1 cellular context compared by ENCODE assay signal in genomic region chr17:42050360-42051012, GRCh38.
TF ChIP-seq lines count a peak whose summit lies in the region.

TSS of gene C17orf113 (minus strand) at chr17:42050601. CDS start at chr17:42043376, 7,225 bp downstream.

TF ChIP-seq in HepG2, 621 proteins besides CTCF, POLR2A, EP300 and RAD21 (continued from another document and continues in another):
- no peak for TF ChIP-seq MTERF4 (CRISPR knock-in tag; IDR thresholded peaks at IDR 0.05)
- 0 out of 2 replicates have a peak, but pooled peaks have one; percentile 46 for TF ChIP-seq ZNF543 (CRISPR knock-in tag; IDR thresholded peaks at IDR 0.05)
- no peak for TF ChIP-seq ZNF883 (CRISPR knock-in tag; IDR thresholded peaks at IDR 0.05; ENCODE audit: not compliant biosample characterization)
- no peak for TF ChIP-seq SOX13 (IDR thresholded peaks at IDR 0.05)
- TF ChIP-seq SOX13 (CRISPR knock-in tag; conservative IDR thresholded peaks at IDR 0.05 in 1 of 2, IDR thresholded peaks at IDR 0.05 in 1 of 2), result no peak
- TF ChIP-seq ZNF235 (CRISPR knock-in tag; IDR thresholded peaks at IDR 0.05; ENCODE audit: borderline replicate concordance), result 0 out of 2 replicates have a peak, but pooled peaks have one; percentile 58
- no peak for TF ChIP-seq ZNF280D (CRISPR knock-in tag; IDR thresholded peaks at IDR 0.05)
- peak; percentile 14; the same call in 1 of the 2 replicates for TF ChIP-seq THAP9 (CRISPR knock-in tag; IDR thresholded peaks at IDR 0.05; ENCODE audit: borderline replicate concordance)
- TF ChIP-seq THRA (CRISPR knock-in tag; IDR thresholded peaks at IDR 0.05; ENCODE audit: borderline replicate concordance), result no peak
- TF ChIP-seq CC2D1A (CRISPR knock-in tag; IDR thresholded peaks at IDR 0.05), result no peak
- no peak for TF ChIP-seq ATM (IDR thresholded peaks at IDR 0.05; ENCODE audit: borderline replicate concordance)
- TF ChIP-seq ZNF143 (CRISPR knock-in tag; IDR thresholded peaks at IDR 0.05), result no peak
- peak; percentile 78 for TF ChIP-seq UBTF (CRISPR knock-in tag; IDR thresholded peaks at IDR 0.05)
- TF ChIP-seq ZNF800 (CRISPR knock-in tag; IDR thresholded peaks at IDR 0.05), result peak; percentile 61; the same call in 1 of the 2 replicates
- no peak for TF ChIP-seq SKI (IDR thresholded peaks at IDR 0.05; ENCODE audit: partially characterized antibody)
- peak; percentile 57; the same call in 1 of the 2 replicates for TF ChIP-seq ETV6 (CRISPR knock-in tag; conservative IDR thresholded peaks at IDR 0.05)
- TF ChIP-seq SMAD1 (CRISPR knock-in tag; IDR thresholded peaks at IDR 0.05; ENCODE audit: borderline replicate concordance, low read depth), result no peak
- TF ChIP-seq PPARG (CRISPR knock-in tag; conservative IDR thresholded peaks at IDR 0.05), result 0 out of 2 replicates have a peak, but pooled peaks have one; percentile 10
- no peak for TF ChIP-seq MTA3 (CRISPR knock-in tag; IDR thresholded peaks at IDR 0.05)
- TF ChIP-seq ATF7 (IDR thresholded peaks at IDR 0.05), result no peak
- TF ChIP-seq ATF7 (CRISPR knock-in tag; IDR thresholded peaks at IDR 0.05), result 0 out of 2 replicates have a peak, but pooled peaks have one; percentile 7
- TF ChIP-seq ZMYM4 (CRISPR knock-in tag; IDR thresholded peaks at IDR 0.05), result peak; percentile 67; the same call in 1 of the 2 replicates
- no peak; the same call in 1 of the 2 replicates for TF ChIP-seq ZZZ3 (CRISPR knock-in tag; IDR thresholded peaks at IDR 0.05; ENCODE audit: borderline replicate concordance)
- peak; percentile 42 for TF ChIP-seq SRSF1 (optimal IDR thresholded peaks at IDR 0.05; ENCODE audit: low read depth, low read length)
- peak; percentile 58; the same call in 1 of the 2 replicates for TF ChIP-seq ZNF580 (CRISPR knock-in tag; IDR thresholded peaks at IDR 0.05; ENCODE audit: borderline replicate concordance, low read depth)
- TF ChIP-seq ATF2 (CRISPR knock-in tag; IDR thresholded peaks at IDR 0.05), result no peak
- TF ChIP-seq PHF20 (CRISPR knock-in tag; IDR thresholded peaks at IDR 0.05), result peak; percentile 49; the same call in 1 of the 2 replicates
- 0 out of 2 replicates have a peak, but pooled peaks have one; percentile 33 for TF ChIP-seq ZNF598 (CRISPR knock-in tag; IDR thresholded peaks at IDR 0.05; ENCODE audit: borderline replicate concordance)
- peak; percentile 43 for TF ChIP-seq TFDP2 (CRISPR knock-in tag; IDR thresholded peaks at IDR 0.05)
- peak; percentile 54; the same call in 1 of the 2 replicates for TF ChIP-seq ZNF501 (CRISPR knock-in tag; IDR thresholded peaks at IDR 0.05)
- no peak for TF ChIP-seq TERF1 (CRISPR knock-in tag; IDR thresholded peaks at IDR 0.05)
- no peak for TF ChIP-seq RFXANK (CRISPR knock-in tag; IDR thresholded peaks at IDR 0.05)
- no peak for TF ChIP-seq SIN3B (IDR thresholded peaks at IDR 0.05; ENCODE audit: low read length)
- peak; percentile 78 for TF ChIP-seq GABPB1 (CRISPR knock-in tag; IDR thresholded peaks at IDR 0.05)
- TF ChIP-seq ZNF777 (CRISPR knock-in tag; IDR thresholded peaks at IDR 0.05), result peak; percentile 95
- peak; percentile 75 for TF ChIP-seq XRCC5 (optimal IDR thresholded peaks at IDR 0.05; ENCODE audit: low read length)
- no peak for TF ChIP-seq RFX3 (CRISPR knock-in tag; IDR thresholded peaks at IDR 0.05)
- TF ChIP-seq SMAD3 (CRISPR knock-in tag; IDR thresholded peaks at IDR 0.05), result no peak
- no peak for TF ChIP-seq ZNF709 (CRISPR knock-in tag; IDR thresholded peaks at IDR 0.05)
